ENCODE assay signal across 13 cellular contexts in the genomic region with DNA sequence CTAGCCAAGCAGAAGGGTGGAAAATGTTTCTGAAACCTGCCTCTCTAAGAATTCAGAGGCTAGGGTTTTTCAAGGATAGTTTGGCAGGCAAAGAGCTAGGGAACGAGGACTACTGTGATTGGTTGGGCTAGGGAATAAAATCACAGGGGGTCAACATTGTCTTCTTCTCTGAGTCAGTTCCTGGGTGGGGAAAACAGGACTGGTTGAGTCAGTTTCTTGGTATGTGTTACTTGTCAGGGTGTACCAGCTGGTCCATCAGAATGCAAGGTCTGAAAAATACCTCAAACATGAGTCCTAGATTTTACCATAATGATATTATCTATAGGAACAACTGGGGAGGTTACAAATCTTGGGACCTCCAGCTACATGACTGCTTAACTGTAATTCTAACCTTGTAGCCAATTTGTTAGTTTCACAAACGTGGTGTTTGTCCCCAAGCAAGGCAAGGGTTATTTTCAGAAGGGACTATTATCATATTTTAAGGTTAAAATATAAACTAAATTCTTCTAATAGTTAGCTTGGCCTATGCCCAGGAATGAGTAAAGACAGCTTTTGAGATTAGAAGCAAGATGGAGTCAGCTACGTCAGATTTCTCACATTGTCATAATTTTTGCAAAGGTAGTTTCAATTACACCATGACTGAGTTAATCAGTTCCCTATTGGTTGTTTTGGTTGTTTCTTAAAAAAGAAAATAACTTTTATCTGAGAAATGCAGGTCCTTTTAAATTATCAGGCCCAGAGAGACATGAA.
DNase-seq lines count a peak whose midpoint lies in the region; ATAC-seq and TF ChIP-seq lines count a peak whose summit lies in the region.
"Had no signal": no experiment of that assay in that cellular context is flagged by ENCODE, and none has a peak within 500 bp of the region (broad histone marks: within the 10 kb centered on the region; RNA-seq: fewer than 3 reads in every experiment).

No MANE protein-coding gene starts in this region.

- H3K4me1 Mint-ChIP-seq in activated T-helper 2 cell treated with anti-CD3 and anti-CD28 coated beads, Interferon-gamma antibody, Interleukin-2, Interleukin-4, amounts not matched to agents 10 μg/mL and 5 μg/mL and 100 μg/mL, durations not matched to agents 14 hours and 24 hours and 36 hours (ENCODE audit: low read depth), result peaks cover 6% of the 10 kb centered on the region

- no peaks in the 10 kb centered on the region for H3K9me3 ChIP-seq in sigmoid colon
- H3K9me3 ChIP-seq: HAP-1, tibial nerve had no signal

- DNase-seq in Caki2 (ENCODE audit: low read depth) (peak; percentile 28), LHCN-M2 (ENCODE audit: low read depth) (peak; percentile 93), brain microvascular endothelial cell (peak; percentile 97), kidney tubule cell (ENCODE audit: low spot score) (peak; percentile 95), NCI-H2227 treated with DMSO at 0.1 percent for 48 hours (lab: John Stamatoyannopoulos, UW) (no peak), sigmoid colon (no peak)
- DNase-seq in activated T-helper 2 cell treated with anti-CD3 and anti-CD28 coated beads, Interferon-gamma antibody, Interleukin-2, Interleukin-4, amounts not matched to agents 10 μg/mL and 5 μg/mL and 100 μg/mL, durations not matched to agents 14 hours and 24 hours and 36 hours (ENCODE audit: low spot score), result no peak
- DNase-seq: NCI-H1417; NK-92 treated with Interleukin-12 subunit alpha and Interleukin-12 subunit beta, amount 100 ng/mL, for 24 hours had no signal

- TF ChIP-seq CTCF in brain microvascular endothelial cell (IDR thresholded peaks at IDR 0.05; ENCODE audit: low read depth, low read length, missing control alignments) (no peak), sigmoid colon (IDR thresholded peaks at IDR 0.05) (no peak)

- no peaks in the 10 kb centered on the region for H3K4me1 ChIP-seq in sigmoid colon
- H3K4me1 ChIP-seq: HAP-1, tibial nerve had no signal

- no peak overlapping the region for H3K4me3 ChIP-seq in brain microvascular endothelial cell (ENCODE audit: low read depth, low read length)
- no peak overlapping the region for H3K4me3 ChIP-seq in sigmoid colon
- H3K4me3 ChIP-seq: HAP-1, tibial nerve had no signal

- no peak for TF ChIP-seq EP300 in sigmoid colon (IDR thresholded peaks at IDR 0.05)

- H3K27me3 ChIP-seq in brain microvascular endothelial cell (replicated peaks) (no peaks in the 10 kb centered on the region), sigmoid colon (no peaks in the 10 kb centered on the region)
- H3K27me3 ChIP-seq: tibial nerve had no signal

- H3K27ac Mint-ChIP-seq in activated T-helper 2 cell treated with anti-CD3 and anti-CD28 coated beads, Interferon-gamma antibody, Interleukin-2, Interleukin-4, amounts not matched to agents 10 μg/mL and 5 μg/mL and 100 μg/mL, durations not matched to agents 14 hours and 24 hours and 36 hours, result no peak overlapping the region
- H3K27ac Mint-ChIP-seq: dendritic cell treated with granulocyte-macrophage colony-stimulating factor and Interleukin-4, amounts not matched to agents 40 ng/mL and 50 ng/mL, for 4 days had no signal

- intact Hi-C loops in sigmoid colon (cut with DNase I), result no loop called here
- intact Hi-C loops in activated T-helper 2 cell treated with anti-CD3 and anti-CD28 coated beads, Interferon-gamma antibody, Interleukin-2, Interleukin-4, amounts not matched to agents 10 μg/mL and 5 μg/mL and 100 μg/mL, durations not matched to agents 14 hours and 24 hours and 36 hours (cut with micrococcal nuclease), result no loop called here

- H3K27ac ChIP-seq in brain microvascular endothelial cell (peak overlapping the region; percentile 80), sigmoid colon (no peak overlapping the region)
- H3K27ac ChIP-seq: tibial nerve had no signal

- H3K27me3 Mint-ChIP-seq in activated T-helper 2 cell treated with anti-CD3 and anti-CD28 coated beads, Interferon-gamma antibody, Interleukin-2, Interleukin-4, amounts not matched to agents 10 μg/mL and 5 μg/mL and 100 μg/mL, durations not matched to agents 14 hours and 24 hours and 36 hours (ENCODE audit: low read depth), result peaks cover 4% of the 10 kb centered on the region
- H3K27me3 Mint-ChIP-seq: dendritic cell treated with granulocyte-macrophage colony-stimulating factor and Interleukin-4, amounts not matched to agents 40 ng/mL and 50 ng/mL, for 4 days had no signal

- H3K9me3 Mint-ChIP-seq in activated T-helper 2 cell treated with anti-CD3 and anti-CD28 coated beads, Interferon-gamma antibody, Interleukin-2, Interleukin-4, amounts not matched to agents 10 μg/mL and 5 μg/mL and 100 μg/mL, durations not matched to agents 14 hours and 24 hours and 36 hours, result no peaks in the 10 kb centered on the region

- WGBS in sigmoid colon, 2 donors, result 73 to 76% methylated on average over 3 of the region's 3 CpGs

- H3K4me3 Mint-ChIP-seq in activated T-helper 2 cell treated with anti-CD3 and anti-CD28 coated beads, Interferon-gamma antibody, Interleukin-2, Interleukin-4, amounts not matched to agents 10 μg/mL and 5 μg/mL and 100 μg/mL, durations not matched to agents 14 hours and 24 hours and 36 hours (ENCODE audit: low read depth), result no peak overlapping the region
- H3K4me3 Mint-ChIP-seq: dendritic cell treated with granulocyte-macrophage colony-stimulating factor and Interleukin-4, amounts not matched to agents 40 ng/mL and 50 ng/mL, for 4 days had no signal

- H3K36me3 Mint-ChIP-seq in activated T-helper 2 cell treated with anti-CD3 and anti-CD28 coated beads, Interferon-gamma antibody, Interleukin-2, Interleukin-4, amounts not matched to agents 10 μg/mL and 5 μg/mL and 100 μg/mL, durations not matched to agents 14 hours and 24 hours and 36 hours (ENCODE audit: low read depth), result no peaks in the 10 kb centered on the region

- ATAC-seq in HG03045 (IDR thresholded peaks at IDR 0.05; ENCODE audit: unreplicated experiment), result no peak

- no peak for TF ChIP-seq POLR2A in sigmoid colon (IDR thresholded peaks at IDR 0.05)

- in situ Hi-C loops in Caki2 (cut with HindIII; ENCODE audit: low pct_unique_long_range_greater_than_20kb, low sequenced_read_pairs) (no loop called here), brain microvascular endothelial cell (cut with HindIII; ENCODE audit: low pct_ligation_motif_present, low sequenced_read_pairs) (no loop called here)

- no peaks in the 10 kb centered on the region for H3K36me3 ChIP-seq in brain microvascular endothelial cell (replicated peaks)
- no peaks in the 10 kb centered on the region for H3K36me3 ChIP-seq in sigmoid colon
- H3K36me3 ChIP-seq: HAP-1, tibial nerve had no signal

Comparison
In these comparisons a context has a peak if more than half of its experiments do, and no peak if none do; other contexts are left out.
1. DNase-seq: peak in Caki2 (single experiment), LHCN-M2 (single experiment), brain microvascular endothelial cell (single experiment) and kidney tubule cell (single experiment); none in NCI-H2227 treated with DMSO at 0.1 percent for 48 hours (single experiment), sigmoid colon (single experiment) and activated T-helper 2 cell treated with anti-CD3 and anti-CD28 coated beads, Interferon-gamma antibody, Interleukin-2, Interleukin-4, amounts not matched to agents 10 μg/mL and 5 μg/mL and 100 μg/mL, durations not matched to agents 14 hours and 24 hours and 36 hours (single experiment).